Comparison of ENCODE assay signal across 3 cellular contexts in the genomic region with DNA sequence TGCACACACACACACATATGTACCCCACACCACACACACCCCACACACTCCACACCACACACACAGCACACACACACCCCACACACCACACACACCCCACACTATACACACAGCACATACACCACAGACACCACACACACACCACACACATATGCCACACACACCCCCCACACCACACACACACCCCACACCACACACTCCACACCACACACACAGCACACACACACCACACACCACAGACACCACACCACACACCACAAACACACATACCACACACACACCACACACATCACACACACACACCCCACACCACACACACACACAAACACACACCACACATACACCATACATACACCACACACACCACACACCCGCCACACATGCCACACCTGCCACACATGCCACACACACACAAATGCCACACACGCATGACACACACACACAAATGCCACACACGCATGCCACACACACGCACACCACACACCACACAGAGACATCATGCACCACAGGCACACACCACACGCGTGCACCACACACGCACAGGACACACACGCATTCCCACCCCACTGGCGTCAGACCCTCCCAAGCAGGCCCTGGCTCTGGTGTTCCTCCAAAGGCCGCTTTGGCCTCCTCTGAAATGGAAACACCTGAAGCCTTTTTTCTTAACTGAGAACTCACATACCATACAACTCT.
TF ChIP-seq lines count a peak whose summit lies in the region.

No MANE protein-coding gene starts in this region.

TF ChIP-seq in HCT116, 20 proteins besides CTCF, POLR2A, EP300 and RAD21:
- no peak for TF ChIP-seq EZH2 (IDR thresholded peaks at IDR 0.05)
- no peak for TF ChIP-seq EZH2phosphoT487 (IDR thresholded peaks at IDR 0.05; ENCODE audit: borderline replicate concordance)

TF ChIP-seq in H1, 55 proteins besides CTCF, POLR2A, EP300 and RAD21:
- no peak for TF ChIP-seq RFX5 (IDR thresholded peaks at IDR 0.05; ENCODE audit: borderline replicate concordance, low read depth, low read length)

TF ChIP-seq in GM23338, 12 proteins besides CTCF, POLR2A, EP300 and RAD21:
- no peak for TF ChIP-seq ZNF331 (CRISPR knock-in tag; IDR thresholded peaks at IDR 0.05; ENCODE audit: low read depth)
- no peak for TF ChIP-seq NANOG (IDR thresholded peaks at IDR 0.05; ENCODE audit: borderline replicate concordance)
- no peak for TF ChIP-seq ZNF462 (CRISPR knock-in tag; IDR thresholded peaks at IDR 0.05)
- no peak for TF ChIP-seq STAT1 (IDR thresholded peaks at IDR 0.05; ENCODE audit: unreplicated experiment)
- TF ChIP-seq EZH2phosphoT487 (IDR thresholded peaks at IDR 0.05; ENCODE audit: unreplicated experiment), result no peak
- no peak for TF ChIP-seq EZH2 (IDR thresholded peaks at IDR 0.05; ENCODE audit: low read depth, unreplicated experiment)
- TF ChIP-seq POLR2AphosphoS5 (IDR thresholded peaks at IDR 0.05; ENCODE audit: low read depth), result no peak
- no peak for TF ChIP-seq JUNB (IDR thresholded peaks at IDR 0.05; ENCODE audit: unreplicated experiment)
- TF ChIP-seq REST (IDR thresholded peaks at IDR 0.05; ENCODE audit: unreplicated experiment), result no peak
- TF ChIP-seq ETS1 (IDR thresholded peaks at IDR 0.05), result no peak
- TF ChIP-seq ZNF114 (CRISPR knock-in tag; IDR thresholded peaks at IDR 0.05), result no peak
- no peak for TF ChIP-seq CREB1 (CRISPR knock-in tag; IDR thresholded peaks at IDR 0.05; ENCODE audit: low read depth)
